17 cellular contexts compared by ENCODE assay signal in the genomic region with DNA sequence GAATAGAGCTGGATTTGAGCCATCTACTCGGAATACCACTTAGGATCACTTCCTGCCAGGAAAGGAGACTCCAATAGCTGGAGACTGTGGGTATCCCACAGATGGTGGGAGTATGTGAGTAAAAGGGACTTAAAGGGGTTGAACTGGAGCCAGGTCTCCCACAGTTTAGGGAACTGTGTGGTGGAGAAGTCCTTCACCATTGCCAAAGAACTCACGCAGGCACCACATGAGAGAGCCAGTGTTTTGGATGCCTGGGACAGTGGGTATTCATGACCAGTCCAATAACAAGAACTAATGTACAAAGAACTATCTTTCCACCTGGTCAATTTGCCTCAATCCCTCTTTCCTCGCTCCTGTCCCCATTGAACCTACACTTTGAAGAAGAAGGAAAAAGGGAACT.
"Had no signal": no experiment of that assay in that cellular context is flagged by ENCODE, and none has a peak within 500 bp of the region (broad histone marks: within the 10 kb centered on the region; RNA-seq: fewer than 3 reads in every experiment).

No MANE protein-coding gene starts in this region.

- H2AFZ ChIP-seq: parathyroid adenoma had no signal

- DNase-seq: activated B cell treated with CpG ODN at 0.5 μM for 24 hours; activated CD4-positive, alpha-beta T cell treated with anti-CD3 and anti-CD28 coated beads for 4 hours; activated CD8-positive, alpha-beta T cell treated with anti-CD3 and anti-CD28 coated beads for 36 hours; activated naive CD4-positive, alpha-beta T cell treated with anti-CD3 and anti-CD28 coated beads for 36 hours; activated T-cell treated with anti-CD3 and anti-CD28 coated beads, Interleukin-2, amount 50 U/mL, for 24 hours; colonic mucosa; left ventricle myocardium superior; naive thymus-derived CD8-positive, alpha-beta T cell; spleen; stimulated activated CD4-positive, alpha-beta T cell treated with anti-CD3 and anti-CD28 coated beads, Interleukin-4, amount 100 ng/mL, for 4 hours; stimulated activated naive B cell treated with anti-CD40 and anti-IgM and Interleukin-4, amounts not matched to agents 10 μg/mL and 1 μg/mL and 100 μg/mL, for 72 hours; T-cell had no signal

- ATAC-seq: activated CD8-positive, alpha-beta T cell treated with anti-CD3 and anti-CD28 coated beads for 36 hours; left ventricle myocardium superior; naive thymus-derived CD8-positive, alpha-beta T cell; stimulated activated naive B cell treated with anti-CD40 and anti-IgM and Interleukin-4, amounts not matched to agents 10 μg/mL and 1 μg/mL and 100 μg/mL, for 72 hours; T-cell had no signal

- H3K36me3 Mint-ChIP-seq: memory B cell; stimulated activated naive B cell treated with anti-CD40 and anti-IgM and Interleukin-4, amounts not matched to agents 10 μg/mL and 1 μg/mL and 100 μg/mL, for 72 hours; T-cell had no signal

- H3K27me3 Mint-ChIP-seq: activated B cell treated with CpG ODN at 0.5 μM for 24 hours; activated CD8-positive, alpha-beta T cell treated with anti-CD3 and anti-CD28 coated beads for 36 hours; activated T-cell treated with anti-CD3 and anti-CD28 coated beads, Interleukin-2, amount 50 U/mL, for 24 hours; central memory CD8-positive, alpha-beta T cell; memory B cell; stimulated activated naive B cell treated with anti-CD40 and anti-IgM and Interleukin-4, amounts not matched to agents 10 μg/mL and 1 μg/mL and 100 μg/mL, for 72 hours; T-cell had no signal

- H3K27ac Mint-ChIP-seq: activated B cell treated with CpG ODN at 0.5 μM for 24 hours; activated CD8-positive, alpha-beta T cell treated with anti-CD3 and anti-CD28 coated beads for 36 hours; activated naive CD4-positive, alpha-beta T cell treated with anti-CD3 and anti-CD28 coated beads for 36 hours; activated T-cell treated with anti-CD3 and anti-CD28 coated beads, Interleukin-2, amount 50 U/mL, for 24 hours; activated T-helper 2 cell treated with anti-CD3 and anti-CD28 coated beads, Interferon-gamma antibody, Interleukin-2, Interleukin-4, amounts not matched to agents 10 μg/mL and 5 μg/mL and 100 μg/mL, durations not matched to agents 14 hours and 24 hours and 36 hours; memory B cell; naive thymus-derived CD8-positive, alpha-beta T cell; stimulated activated naive B cell treated with anti-CD40 and anti-IgM and Interleukin-4, amounts not matched to agents 10 μg/mL and 1 μg/mL and 100 μg/mL, for 72 hours; T-cell had no signal

- H3K4me3 ChIP-seq: colonic mucosa, spleen, thoracic aorta had no signal

- H3K4me3 Mint-ChIP-seq: activated B cell treated with CpG ODN at 0.5 μM for 24 hours; activated CD8-positive, alpha-beta T cell treated with anti-CD3 and anti-CD28 coated beads for 36 hours; activated naive CD4-positive, alpha-beta T cell treated with anti-CD3 and anti-CD28 coated beads for 36 hours; activated T-cell treated with anti-CD3 and anti-CD28 coated beads, Interleukin-2, amount 50 U/mL, for 24 hours; central memory CD8-positive, alpha-beta T cell; memory B cell; naive thymus-derived CD8-positive, alpha-beta T cell; stimulated activated naive B cell treated with anti-CD40 and anti-IgM and Interleukin-4, amounts not matched to agents 10 μg/mL and 1 μg/mL and 100 μg/mL, for 72 hours; T-cell had no signal

- H3K4me1 ChIP-seq: colonic mucosa, parathyroid adenoma had no signal

- H3K36me3 ChIP-seq: colonic mucosa, spleen, thoracic aorta had no signal

- H3K27me3 ChIP-seq: colonic mucosa, spleen had no signal

- H3K9ac ChIP-seq: parathyroid adenoma had no signal

- H3K79me2 ChIP-seq: parathyroid adenoma had no signal

- H3K27ac ChIP-seq: colonic mucosa, parathyroid adenoma, thoracic aorta had no signal

- H3K9me3 Mint-ChIP-seq: activated B cell treated with CpG ODN at 0.5 μM for 24 hours; activated CD8-positive, alpha-beta T cell treated with anti-CD3 and anti-CD28 coated beads for 36 hours; activated naive CD4-positive, alpha-beta T cell treated with anti-CD3 and anti-CD28 coated beads for 36 hours; activated T-cell treated with anti-CD3 and anti-CD28 coated beads, Interleukin-2, amount 50 U/mL, for 24 hours; activated T-helper 2 cell treated with anti-CD3 and anti-CD28 coated beads, Interferon-gamma antibody, Interleukin-2, Interleukin-4, amounts not matched to agents 10 μg/mL and 5 μg/mL and 100 μg/mL, durations not matched to agents 14 hours and 24 hours and 36 hours; central memory CD8-positive, alpha-beta T cell; T-cell had no signal

- H3K9me3 ChIP-seq: colonic mucosa, spleen, thoracic aorta had no signal
